Comparison of ENCODE assay signal across 27 cellular contexts in genomic region chr11:43119275-43119970, GRCh38.
DNase-seq lines count a peak whose midpoint lies in the region; ATAC-seq and TF ChIP-seq lines count a peak whose summit lies in the region.
"Had no signal": no experiment of that assay in that cellular context is flagged by ENCODE, and none has a peak within 500 bp of the region (broad histone marks: within the 10 kb centered on the region; RNA-seq: fewer than 3 reads in every experiment).

No MANE protein-coding gene starts in this region.

- H3K27me3 Mint-ChIP-seq in nephron progenitor cell (ENCODE audit: low read depth, poor library complexity): peaks cover 3% of the 10 kb centered on the region
- H3K27me3 Mint-ChIP-seq: CD8-positive, alpha-beta memory T cell; effector memory CD8-positive, alpha-beta T cell had no signal

- in situ Hi-C loops in KBM-7 (cut with MboI; ENCODE audit: low pct_unique_long_range_greater_than_20kb, low sequenced_read_pairs): no loop called here
- in situ Hi-C loops in SK-MEL-5 (cut with HindIII; ENCODE audit: low pct_unique_long_range_greater_than_20kb, low sequenced_read_pairs): no loop called here

- H3K9me3 Mint-ChIP-seq in nephron progenitor cell: no peaks in the 10 kb centered on the region

- no peak for TF ChIP-seq CTCF in nephron progenitor cell (IDR thresholded peaks at IDR 0.05)

- DNase-seq in DMS53 (lab: John Stamatoyannopoulos, UW) (peak; percentile 16), DMS53 treated with DMSO at 0.1 percent for 48 hours (lab: John Stamatoyannopoulos, UW; ENCODE audit: unreplicated experiment) (no peak), KBM-7 (peak; percentile 4), SK-MEL-5 (ENCODE audit: low read depth, low spot score) (peak; percentile 74), nephron progenitor cell (no peak), SKM-1 (lab: John Stamatoyannopoulos, UW; ENCODE audit: unreplicated experiment) (no peak)
- DNase-seq: activated CD4-positive, alpha-beta T cell treated with anti-CD3 and anti-CD28 coated beads, Interleukin-2, amount 50 U/mL, for 1 hour; activated naive CD4-positive, alpha-beta T cell treated with anti-CD3 and anti-CD28 coated beads, Interleukin-2, amount 50 U/mL, for 16 hours; AML-193; CD8-positive, alpha-beta memory T cell; DMS79; effector memory CD8-positive, alpha-beta T cell; HCEC 1CT; left ventricle myocardium superior; naive thymus-derived CD4-positive, alpha-beta T cell; NCI-H1048; NCI-H187 treated with DMSO at 0.1 percent for 48 hours; NCI-H345; NK-92 treated with Interleukin-12 subunit alpha and Interleukin-12 subunit beta, amount 100 ng/mL, for 24 hours; retina; RPMI8226; stimulated activated CD4-positive, alpha-beta T cell treated with anti-CD3 and anti-CD28 coated beads, Interleukin-2, amount 100 ng/mL, for 24 hours; substantia nigra; WERI-Rb-1 had no signal

- no peak overlapping the region for H3K4me3 Mint-ChIP-seq in nephron progenitor cell
- H3K4me3 Mint-ChIP-seq: CD8-positive, alpha-beta memory T cell; effector memory CD8-positive, alpha-beta T cell; mesothelial cell of epicardium; naive thymus-derived CD4-positive, alpha-beta T cell had no signal

- peaks cover 8% of the 10 kb centered on the region for H3K4me1 Mint-ChIP-seq in nephron progenitor cell
- H3K4me1 Mint-ChIP-seq: CD8-positive, alpha-beta memory T cell; mesothelial cell of epicardium had no signal

- no peak for ATAC-seq in HG03025 (IDR thresholded peaks at IDR 0.05; ENCODE audit: low FRiP score, unreplicated experiment)
- no peak for ATAC-seq in HG02571 (IDR thresholded peaks at IDR 0.05; ENCODE audit: unreplicated experiment)
- ATAC-seq: effector memory CD8-positive, alpha-beta T cell; left ventricle myocardium superior; naive thymus-derived CD4-positive, alpha-beta T cell had no signal

- no peaks in the 10 kb centered on the region for H3K36me3 Mint-ChIP-seq in nephron progenitor cell (ENCODE audit: low read depth)
- H3K36me3 Mint-ChIP-seq: CD8-positive, alpha-beta memory T cell; mesothelial cell of epicardium; naive thymus-derived CD4-positive, alpha-beta T cell had no signal

- peak overlapping the region; percentile 7 for H3K27ac Mint-ChIP-seq in nephron progenitor cell
- H3K27ac Mint-ChIP-seq: CD8-positive, alpha-beta memory T cell; effector memory CD8-positive, alpha-beta T cell; mesothelial cell of epicardium; naive thymus-derived CD4-positive, alpha-beta T cell had no signal

Comparison
In these comparisons a context has a peak if more than half of its experiments do, and no peak if none do; other contexts are left out.
1. DNase-seq: peak in DMS53 (single experiment), KBM-7 (single experiment) and SK-MEL-5 (single experiment); none in DMS53 treated with DMSO at 0.1 percent for 48 hours (single experiment), nephron progenitor cell (single experiment) and SKM-1 (single experiment).